ENCODE assay signal across 1 cellular context in genomic region chr3:37427132-37427531, GRCh38.
A peak's percentile ranks its signal among the peaks of the same experiment; 100 is the strongest.
TF ChIP-seq lines count a peak whose summit lies in the region.

No MANE protein-coding gene starts in this region.

TF ChIP-seq in GM12878, 131 proteins besides CTCF, POLR2A, EP300 and RAD21:
- 0 out of 2 replicates have a peak, but pooled peaks have one; percentile 7 for TF ChIP-seq SPI1 (IDR thresholded peaks at IDR 0.05; ENCODE audit: borderline replicate concordance, insufficient read depth, low read depth, low read length)
